In the genomic region with DNA sequence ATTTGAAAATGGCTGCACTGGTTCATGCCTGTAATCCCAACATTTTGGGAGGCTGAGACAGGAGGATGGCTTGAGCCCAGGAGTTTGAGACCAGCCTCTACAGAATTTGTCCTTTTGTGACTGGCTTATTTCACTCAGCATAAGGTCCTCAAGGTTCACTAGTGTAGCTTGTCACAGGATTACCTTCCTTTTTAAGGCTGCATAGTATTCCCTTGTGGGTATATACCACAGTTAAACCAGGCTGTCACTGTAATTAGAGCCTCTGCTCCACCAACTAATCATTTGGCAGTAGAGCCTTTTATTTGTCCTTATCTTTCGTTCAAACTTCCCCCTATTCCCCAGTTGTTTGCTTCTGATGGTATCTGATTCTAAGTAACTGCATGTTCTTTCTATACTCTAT, we compare ENCODE assay signal across 34 cellular contexts. TPM values are rescaled to one million over a fixed set of nuclear protein-coding genes. Genes with fewer than 3 reads are reported as not detected.
"Had no signal": no experiment of that assay in that cellular context is flagged by ENCODE, and none has a peak within 500 bp of the region (broad histone marks: within the 10 kb centered on the region; RNA-seq: fewer than 3 reads in every experiment).

No MANE protein-coding gene starts in this region.

- FAIRE-seq: astrocyte, colon, TTC549 had no signal

- DNase-seq: activated B cell treated with CpG ODN at 0.5 μM for 24 hours; activated CD4-positive, alpha-beta memory T cell treated with anti-CD3 and anti-CD28 coated beads for 36 hours; activated CD4-positive, alpha-beta T cell treated with anti-CD3 and anti-CD28 coated beads for 4 hours; activated CD4-positive, alpha-beta T cell treated with anti-CD3 and anti-CD28 coated beads, Interleukin-2, amount 10 ng/mL, durations not matched to agents 24 days and 14 days; activated CD4-positive, alpha-beta T cell treated with anti-CD3 and anti-CD28 coated beads, Interleukin-2, amount 50 U/mL, for 1 hour; activated CD4-positive, alpha-beta T cell treated with anti-CD3 and anti-CD28 coated beads, Interleukin-2, amount 50 U/mL, for 4 hours; activated CD4-positive, CD25-positive, alpha-beta regulatory T cell treated with anti-CD3 and anti-CD28 coated beads, Interleukin-2, amount 50 U/mL, for 72 hours; activated CD8-positive, alpha-beta memory T cell treated with anti-CD3 and anti-CD28 coated beads, Interleukin-2, amount 50 U/mL, for 4 hours; activated CD8-positive, alpha-beta T cell treated with anti-CD3 and anti-CD28 coated beads for 36 hours; activated effector memory CD4-positive, alpha-beta T cell treated with anti-CD3 and anti-CD28 coated beads, Interleukin-2, amount 50 U/mL, for 16 hours; activated gamma-delta T cell treated with Interleukin-2 at 50 U/mL for 16 hours; activated naive CD4-positive, alpha-beta T cell; activated naive CD4-positive, alpha-beta T cell treated with anti-CD3 and anti-CD28 coated beads for 36 hours; activated naive CD4-positive, alpha-beta T cell treated with anti-CD3 and anti-CD28 coated beads, Interleukin-2, amount 50 U/mL, for 16 hours; activated naive CD8-positive, alpha-beta T cell treated with anti-CD3 and anti-CD28 coated beads for 36 hours; activated T-cell treated with anti-CD3 and anti-CD28 coated beads for 4 hours; activated T-cell treated with anti-CD3 and anti-CD28 coated beads, Interleukin-2, amount 50 U/mL, for 1 hour; activated T-cell treated with anti-CD3 and anti-CD28 coated beads, Interleukin-2, amount 50 U/mL, for 4 hours; activated T-cell treated with anti-CD3 and anti-CD28 coated beads, Interleukin-2, amount 50 U/mL, for 72 hours; adrenal gland; amniotic stem cell; aorta; body of pancreas; brain microvascular endothelial cell; central memory CD4-positive, alpha-beta T cell; T-helper 2 cell; T-helper 9 cell had no signal

- H3K4me3 ChIP-seq: adrenal gland, body of pancreas, breast epithelium had no signal

- H3K36me3 ChIP-seq: adrenal gland, brain microvascular endothelial cell, breast epithelium had no signal

- H3K9me3 ChIP-seq: adrenal gland, body of pancreas, breast epithelium had no signal

- H3K4me1 ChIP-seq: breast epithelium had no signal

- H3K27me3 ChIP-seq: adrenal gland, body of pancreas, brain microvascular endothelial cell, breast epithelium had no signal

- H3K27ac ChIP-seq: adrenal gland, body of pancreas, brain microvascular endothelial cell, breast epithelium, VCaP had no signal

- ATAC-seq: activated CD8-positive, alpha-beta T cell treated with anti-CD3 and anti-CD28 coated beads for 36 hours; activated naive CD4-positive, alpha-beta T cell treated with anti-CD3 and anti-CD28 coated beads, Interleukin-2, amount 50 U/mL, for 72 hours; activated T-cell treated with anti-CD3 and anti-CD28 coated beads, Interleukin-2, amount 50 U/mL, for 4 hours; activated T-cell treated with anti-CD3 and anti-CD28 coated beads, Interleukin-2, amount 50 U/mL, for 72 hours; activated T-helper 17 cell treated with anti-CD3 and anti-CD28 coated beads, Interleukin-2, amount 50 U/mL, for 72 hours; body of pancreas had no signal

RNA-seq across cellular contexts. Expression of a gene that starts 51.1 kb away (rescaled TPM):
- total RNA-seq: body of pancreas had no signal
